In the genomic region with DNA sequence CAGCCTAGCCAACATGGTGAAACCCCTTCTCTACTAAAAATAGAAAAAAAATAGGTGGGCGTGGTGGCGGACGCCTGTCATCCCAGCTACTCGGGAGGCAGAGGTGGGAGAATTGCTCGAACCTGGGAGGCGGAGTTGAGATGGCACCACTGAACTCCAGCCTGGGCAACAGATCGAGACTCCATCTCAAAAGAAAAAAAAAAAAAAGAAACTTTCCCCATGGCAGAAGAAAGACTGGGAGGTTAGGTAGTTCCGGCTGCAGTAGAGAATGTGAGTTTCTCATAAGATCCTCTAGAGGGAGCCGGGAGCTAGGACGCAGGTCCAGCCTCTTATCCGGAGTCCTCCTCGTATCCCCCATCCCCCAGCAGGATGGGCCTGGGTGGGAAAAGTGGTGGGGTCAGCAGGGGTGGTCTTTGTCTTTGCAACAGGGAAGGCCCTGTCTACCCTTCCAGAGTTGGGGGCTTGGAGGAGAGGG, we compare ENCODE assay signal across 1 cellular context.
A peak's percentile ranks its signal among the peaks of the same experiment; 100 is the strongest.
TF ChIP-seq lines count a peak whose summit lies in the region.

No MANE protein-coding gene starts in this region.

TF ChIP-seq in HEK293, 187 proteins besides CTCF, POLR2A, EP300 and RAD21 (continued from another document):
- TF ChIP-seq HIC1 (tag by site-specific recombination; IDR thresholded peaks at IDR 0.05) (peak; percentile 52; the same call in 1 of the 2 replicates), HOXD13 (CRISPR knock-in tag; IDR thresholded peaks at IDR 0.05; ENCODE audit: borderline replicate concordance) (no peak), ZNF169 (tag by site-specific recombination; IDR thresholded peaks at IDR 0.05) (no peak)
